In genomic region chr19:6632002-6632621, GRCh38 we compare ENCODE assay signal across 8 cellular contexts. TPM values are rescaled to one million over a fixed set of nuclear protein-coding genes. Genes with fewer than 3 reads are reported as not detected.
DNase-seq lines count a peak whose midpoint lies in the region; ATAC-seq, FAIRE-seq and TF ChIP-seq lines count a peak whose summit lies in the region.

No MANE protein-coding gene starts in this region.

- H3K4me1 Mint-ChIP-seq in WTC11: no peaks in the 10 kb centered on the region

- peak; percentile 60 for DNase-seq in GM20000 (ENCODE audit: low spot score)
- peak; percentile 45 for DNase-seq in NCI-H2196 treated with DMSO at 0.1 percent for 48 hours (lab: John Stamatoyannopoulos, UW; ENCODE audit: unreplicated experiment)
- peak; percentile 66 for DNase-seq in WTC11 (ENCODE audit: low spot score)
- peak in 48 of 61 donors; percentile 0 to 75 (median 32) for DNase-seq in caudate nucleus (lab: John Stamatoyannopoulos, UW)
- DNase-seq in kidney tubule cell (ENCODE audit: low spot score): peak; percentile 77
- DNase-seq in stimulated activated CD4-positive, alpha-beta T cell treated with anti-CD3 and anti-CD28 coated beads, Interleukin-4, amount 100 ng/mL, for 1 hour: peak; percentile 62

- ATAC-seq in WTC11: no peak
- ATAC-seq in GM21526 (IDR thresholded peaks at IDR 0.05; ENCODE audit: low FRiP score, unreplicated experiment): no peak

- CTCF ChIA-PET in WTC11 (lab: Charles Lee): interaction anchor here (0.7 to 1.5 kb wide), 2 partner anchors 46 to 115 kb away, joined by 3 to 5 read pairs; no protein-coding TSS in a partner anchor

- FAIRE-seq in A204.1 (lab: Jason Lieb, UNC): peak; percentile 96

- TF ChIP-seq CTCF in GM20000 (IDR thresholded peaks at IDR 0.05; ENCODE audit: extremely low read depth, missing control alignments) (peak; percentile 81), WTC11 (IDR thresholded peaks at IDR 0.05) (peak; percentile 48)

- peaks cover 39% of the 10 kb centered on the region for H3K9me3 Mint-ChIP-seq in WTC11

- H3K27ac Mint-ChIP-seq in WTC11: no peak overlapping the region

- no peak overlapping the region for H3K4me3 Mint-ChIP-seq in WTC11

- POLR2A ChIA-PET in WTC11 (lab: Charles Lee): no interaction called here

- peaks cover 16% of the 10 kb centered on the region for H3K36me3 Mint-ChIP-seq in WTC11

- peaks cover 16% of the 10 kb centered on the region for H3K27me3 Mint-ChIP-seq in WTC11 (ENCODE audit: low read depth)

- H3K27ac ChIP-seq in caudate nucleus (ENCODE audit: low read depth, low read length): no peak overlapping the region

TF ChIP-seq in WTC11, 78 proteins besides CTCF, POLR2A, EP300 and RAD21:
- TF ChIP-seq FOXJ3 (CRISPR knock-in tag; IDR thresholded peaks at IDR 0.05; ENCODE audit: borderline replicate concordance): no peak
- TF ChIP-seq, protein P1, sequence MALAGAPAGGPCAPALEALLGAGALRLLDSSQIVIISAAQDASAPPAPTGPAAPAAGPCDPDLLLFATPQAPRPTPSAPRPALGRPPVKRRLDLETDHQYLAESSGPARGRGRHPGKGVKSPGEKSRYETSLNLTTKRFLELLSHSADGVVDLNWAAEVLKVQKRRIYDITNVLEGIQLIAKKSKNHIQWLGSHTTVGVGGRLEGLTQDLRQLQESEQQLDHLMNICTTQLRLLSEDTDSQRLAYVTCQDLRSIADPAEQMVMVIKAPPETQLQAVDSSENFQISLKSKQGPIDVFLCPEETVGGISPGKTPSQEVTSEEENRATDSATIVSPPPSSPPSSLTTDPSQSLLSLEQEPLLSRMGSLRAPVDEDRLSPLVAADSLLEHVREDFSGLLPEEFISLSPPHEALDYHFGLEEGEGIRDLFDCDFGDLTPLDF (CRISPR knock-in tag; IDR thresholded peaks at IDR 0.05): no peak
- no peak for TF ChIP-seq CREM (CRISPR knock-in tag; IDR thresholded peaks at IDR 0.05)
- TF ChIP-seq, protein P2, sequence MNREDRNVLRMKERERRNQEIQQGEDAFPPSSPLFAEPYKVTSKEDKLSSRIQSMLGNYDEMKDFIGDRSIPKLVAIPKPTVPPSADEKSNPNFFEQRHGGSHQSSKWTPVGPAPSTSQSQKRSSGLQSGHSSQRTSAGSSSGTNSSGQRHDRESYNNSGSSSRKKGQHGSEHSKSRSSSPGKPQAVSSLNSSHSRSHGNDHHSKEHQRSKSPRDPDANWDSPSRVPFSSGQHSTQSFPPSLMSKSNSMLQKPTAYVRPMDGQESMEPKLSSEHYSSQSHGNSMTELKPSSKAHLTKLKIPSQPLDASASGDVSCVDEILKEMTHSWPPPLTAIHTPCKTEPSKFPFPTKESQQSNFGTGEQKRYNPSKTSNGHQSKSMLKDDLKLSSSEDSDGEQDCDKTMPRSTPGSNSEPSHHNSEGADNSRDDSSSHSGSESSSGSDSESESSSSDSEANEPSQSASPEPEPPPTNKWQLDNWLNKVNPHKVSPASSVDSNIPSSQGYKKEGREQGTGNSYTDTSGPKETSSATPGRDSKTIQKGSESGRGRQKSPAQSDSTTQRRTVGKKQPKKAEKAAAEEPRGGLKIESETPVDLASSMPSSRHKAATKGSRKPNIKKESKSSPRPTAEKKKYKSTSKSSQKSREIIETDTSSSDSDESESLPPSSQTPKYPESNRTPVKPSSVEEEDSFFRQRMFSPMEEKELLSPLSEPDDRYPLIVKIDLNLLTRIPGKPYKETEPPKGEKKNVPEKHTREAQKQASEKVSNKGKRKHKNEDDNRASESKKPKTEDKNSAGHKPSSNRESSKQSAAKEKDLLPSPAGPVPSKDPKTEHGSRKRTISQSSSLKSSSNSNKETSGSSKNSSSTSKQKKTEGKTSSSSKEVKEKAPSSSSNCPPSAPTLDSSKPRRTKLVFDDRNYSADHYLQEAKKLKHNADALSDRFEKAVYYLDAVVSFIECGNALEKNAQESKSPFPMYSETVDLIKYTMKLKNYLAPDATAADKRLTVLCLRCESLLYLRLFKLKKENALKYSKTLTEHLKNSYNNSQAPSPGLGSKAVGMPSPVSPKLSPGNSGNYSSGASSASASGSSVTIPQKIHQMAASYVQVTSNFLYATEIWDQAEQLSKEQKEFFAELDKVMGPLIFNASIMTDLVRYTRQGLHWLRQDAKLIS (CRISPR knock-in tag; IDR thresholded peaks at IDR 0.05; ENCODE audit: borderline replicate concordance): no peak
- TF ChIP-seq SMAD3 (CRISPR knock-in tag; IDR thresholded peaks at IDR 0.05; ENCODE audit: borderline replicate concordance): no peak
- no peak for TF ChIP-seq RORB (CRISPR knock-in tag; IDR thresholded peaks at IDR 0.05)
- no peak for TF ChIP-seq ZBTB21 (CRISPR knock-in tag; IDR thresholded peaks at IDR 0.05; ENCODE audit: borderline replicate concordance)
- TF ChIP-seq, protein P3, sequence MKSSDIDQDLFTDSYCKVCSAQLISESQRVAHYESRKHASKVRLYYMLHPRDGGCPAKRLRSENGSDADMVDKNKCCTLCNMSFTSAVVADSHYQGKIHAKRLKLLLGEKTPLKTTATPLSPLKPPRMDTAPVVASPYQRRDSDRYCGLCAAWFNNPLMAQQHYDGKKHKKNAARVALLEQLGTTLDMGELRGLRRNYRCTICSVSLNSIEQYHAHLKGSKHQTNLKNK (CRISPR knock-in tag; IDR thresholded peaks at IDR 0.05): no peak
- TF ChIP-seq, protein P4, sequence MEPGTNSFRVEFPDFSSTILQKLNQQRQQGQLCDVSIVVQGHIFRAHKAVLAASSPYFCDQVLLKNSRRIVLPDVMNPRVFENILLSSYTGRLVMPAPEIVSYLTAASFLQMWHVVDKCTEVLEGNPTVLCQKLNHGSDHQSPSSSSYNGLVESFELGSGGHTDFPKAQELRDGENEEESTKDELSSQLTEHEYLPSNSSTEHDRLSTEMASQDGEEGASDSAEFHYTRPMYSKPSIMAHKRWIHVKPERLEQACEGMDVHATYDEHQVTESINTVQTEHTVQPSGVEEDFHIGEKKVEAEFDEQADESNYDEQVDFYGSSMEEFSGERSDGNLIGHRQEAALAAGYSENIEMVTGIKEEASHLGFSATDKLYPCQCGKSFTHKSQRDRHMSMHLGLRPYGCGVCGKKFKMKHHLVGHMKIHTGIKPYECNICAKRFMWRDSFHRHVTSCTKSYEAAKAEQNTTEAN (CRISPR knock-in tag; IDR thresholded peaks at IDR 0.05): no peak
- no peak for TF ChIP-seq CREB1 (CRISPR knock-in tag; IDR thresholded peaks at IDR 0.05)
- TF ChIP-seq ELF4 (CRISPR knock-in tag; IDR thresholded peaks at IDR 0.05; ENCODE audit: low read depth): no peak
- TF ChIP-seq NFATC4 (CRISPR knock-in tag; IDR thresholded peaks at IDR 0.05): no peak

RNA-seq across cellular contexts. Expression of gene TNFSF14, which starts 37.8 kb away (rescaled TPM):
- 0.13 to 0.27 TPM (median 0.27 TPM) in 3 replicates for total RNA-seq in WTC11 (2021)

RNA-seq across cellular contexts. Expression of gene CD70, which starts 41.2 kb away (rescaled TPM):
- 1.7 to 2.1 TPM (median 1.7 TPM) in 3 replicates for total RNA-seq in WTC11 (2021)
